ENCODE assay signal across 24 cellular contexts in genomic region chr1:178530520-178530919, GRCh38. TPM values are rescaled to one million over a fixed set of nuclear protein-coding genes. Genes with fewer than 3 reads are reported as not detected.
DNase-seq lines count a peak whose midpoint lies in the region; ATAC-seq and TF ChIP-seq lines count a peak whose summit lies in the region.
"Had no signal": no experiment of that assay in that cellular context is flagged by ENCODE, and none has a peak within 500 bp of the region (broad histone marks: within the 10 kb centered on the region; RNA-seq: fewer than 3 reads in every experiment).

No MANE protein-coding gene starts in this region.

- H3K9me3 Mint-ChIP-seq in effector memory CD8-positive, alpha-beta T cell = no peaks in the 10 kb centered on the region
- H3K9me3 Mint-ChIP-seq in activated CD8-positive, alpha-beta memory T cell treated with anti-CD3 and anti-CD28 coated beads, Interleukin-2, amount 10 ng/mL, durations not matched to agents 7 days and 5 days (ENCODE audit: low read depth) = no peaks in the 10 kb centered on the region
- H3K9me3 Mint-ChIP-seq: H9, nephron had no signal

- no peak overlapping the region for H3K4me3 Mint-ChIP-seq in effector memory CD8-positive, alpha-beta T cell
- no peak overlapping the region for H3K4me3 Mint-ChIP-seq in activated CD8-positive, alpha-beta memory T cell treated with anti-CD3 and anti-CD28 coated beads, Interleukin-2, amount 10 ng/mL, durations not matched to agents 7 days and 5 days
- H3K4me3 Mint-ChIP-seq: H9, nephron had no signal

- H3K27ac ChIP-seq in PC-9 = peak overlapping the region; percentile 56
- no peak overlapping the region for H3K27ac ChIP-seq in foreskin keratinocyte
- H3K27ac ChIP-seq: BLaER1 treated with 17β-estradiol and CSF1 and Interleukin-3, amounts not matched to agents 10 nM and 100 nM; esophagus muscularis mucosa; upper lobe of right lung had no signal

- peaks cover 28% of the 10 kb centered on the region for H3F3A ChIP-seq in PC-9 (ENCODE audit: insufficient read depth, low read depth)

- intact Hi-C loops in PC-9 (cut with micrococcal nuclease; ENCODE audit: unreplicated experiment) = loop anchor here (1.0 to 10.0 kb wide), 8 partner anchors 406 to 1284 kb away; partner anchors contain the start of gene TDRD5

- peak; percentile 11 for ATAC-seq in foreskin keratinocyte
- ATAC-seq in effector memory CD8-positive, alpha-beta T cell (replicated peaks) = no peak
- ATAC-seq in activated CD8-positive, alpha-beta memory T cell treated with anti-CD3 and anti-CD28 coated beads, Interleukin-2, amount 10 ng/mL, durations not matched to agents 7 days and 5 days = no peak

- no peaks in the 10 kb centered on the region for H3K9me3 ChIP-seq in PC-9 (ENCODE audit: insufficient read depth, low read depth)
- H3K9me3 ChIP-seq: BLaER1 treated with 17β-estradiol and CSF1 and Interleukin-3, amounts not matched to agents 10 nM and 100 nM; esophagus muscularis mucosa; upper lobe of right lung had no signal

- peaks cover 0 to 17% of the 10 kb centered on the region in 2 donors for H3K27me3 Mint-ChIP-seq in effector memory CD8-positive, alpha-beta T cell
- no peaks in the 10 kb centered on the region for H3K27me3 Mint-ChIP-seq in activated CD8-positive, alpha-beta memory T cell treated with anti-CD3 and anti-CD28 coated beads, Interleukin-2, amount 10 ng/mL, durations not matched to agents 7 days and 5 days

- TF ChIP-seq CTCF in PC-9 (conservative IDR thresholded peaks at IDR 0.05) (no peak), foreskin keratinocyte (conservative IDR thresholded peaks at IDR 0.05) (no peak)

- H3K4me1 ChIP-seq in PC-9 (replicated peaks; ENCODE audit: insufficient read depth) (peaks cover 39% of the 10 kb centered on the region), foreskin keratinocyte (peaks cover 18% of the 10 kb centered on the region)
- H3K4me1 ChIP-seq: BLaER1 treated with 17β-estradiol and CSF1 and Interleukin-3, amounts not matched to agents 10 nM and 100 nM; upper lobe of right lung had no signal

- H3K9me2 ChIP-seq in PC-9 (ENCODE audit: insufficient read depth) = no peaks in the 10 kb centered on the region

- DNase-seq in EL (peak; percentile 36), PC-9 (peak; percentile 45 to 61), foreskin keratinocyte (no peak), renal cortical epithelial cell (ENCODE audit: low read depth) (peak; percentile 8), ureter (ENCODE audit: low spot score) (no peak)
- no peak for DNase-seq in effector memory CD8-positive, alpha-beta T cell
- no peak for DNase-seq in activated CD8-positive, alpha-beta memory T cell treated with anti-CD3 and anti-CD28 coated beads, Interleukin-2, amount 10 ng/mL, durations not matched to agents 7 days and 5 days
- DNase-seq: activated CD4-positive, alpha-beta T cell treated with anti-CD3 and anti-CD28 coated beads, Interleukin-2, amount 50 U/mL, for 48 hours; DND-41; effector CD8-positive, alpha-beta T cell; H9; NCI-H1436; NCI-H82; posterior cingulate gyrus; SHP77; stimulated activated CD4-positive, alpha-beta T cell treated with anti-CD3 and anti-CD28 coated beads, Interleukin-2, amount 100 ng/mL, for 24 hours; upper lobe of right lung had no signal

- H3K4me1 Mint-ChIP-seq in effector memory CD8-positive, alpha-beta T cell (ENCODE audit: low read depth in 2 of 2) = peaks cover 3 to 4% of the 10 kb centered on the region in 2 donors
- peaks cover 2% of the 10 kb centered on the region for H3K4me1 Mint-ChIP-seq in activated CD8-positive, alpha-beta memory T cell treated with anti-CD3 and anti-CD28 coated beads, Interleukin-2, amount 10 ng/mL, durations not matched to agents 7 days and 5 days

- H3K79me2 ChIP-seq in PC-9 (ENCODE audit: low read depth) = no peaks in the 10 kb centered on the region

- H4K20me1 ChIP-seq in PC-9 (ENCODE audit: insufficient read depth) = no peaks in the 10 kb centered on the region
- H4K20me1 ChIP-seq: BLaER1 treated with 17β-estradiol and CSF1 and Interleukin-3, amounts not matched to agents 10 nM and 100 nM had no signal

- no peak overlapping the region for H2AFZ ChIP-seq in PC-9

- peaks cover 2% of the 10 kb centered on the region for H3K36me3 Mint-ChIP-seq in effector memory CD8-positive, alpha-beta T cell (ENCODE audit: insufficient read depth)
- H3K36me3 Mint-ChIP-seq in activated CD8-positive, alpha-beta memory T cell treated with anti-CD3 and anti-CD28 coated beads, Interleukin-2, amount 10 ng/mL, durations not matched to agents 7 days and 5 days = no peaks in the 10 kb centered on the region

- H3K27ac Mint-ChIP-seq in effector memory CD8-positive, alpha-beta T cell = no peak overlapping the region
- no peak overlapping the region for H3K27ac Mint-ChIP-seq in activated CD8-positive, alpha-beta memory T cell treated with anti-CD3 and anti-CD28 coated beads, Interleukin-2, amount 10 ng/mL, durations not matched to agents 7 days and 5 days
- H3K27ac Mint-ChIP-seq: H9 had no signal

- POLR2A ChIA-PET in PC-9 (lab: Charles Lee; ENCODE audit: unreplicated experiment) = no interaction called here

- no peak overlapping the region for H3K4me3 ChIP-seq in PC-9
- H3K4me3 ChIP-seq: BLaER1 treated with 17β-estradiol and CSF1 and Interleukin-3, amounts not matched to agents 10 nM and 100 nM; esophagus muscularis mucosa; upper lobe of right lung had no signal

- H3K27me3 ChIP-seq in PC-9 (ENCODE audit: insufficient read depth, low read depth) = no peaks in the 10 kb centered on the region
- no peaks in the 10 kb centered on the region for H3K27me3 ChIP-seq in foreskin keratinocyte
- H3K27me3 ChIP-seq: BLaER1 treated with 17β-estradiol and CSF1 and Interleukin-3, amounts not matched to agents 10 nM and 100 nM; esophagus muscularis mucosa; upper lobe of right lung had no signal

- no TSS peak for BruUV-seq in PC-9 (replicated peaks; lab: Mats Ljungman, UMichigan)

- CTCF ChIA-PET in PC-9 (lab: Charles Lee) = interaction anchor here (1.1 to 1.9 kb wide), 2 partner anchors 230 to 473 kb away, joined by 3 to 5 read pairs; no protein-coding TSS in a partner anchor
- CTCF ChIA-PET in activated CD8-positive, alpha-beta memory T cell treated with anti-CD3 and anti-CD28 coated beads, Interleukin-2, amount 10 ng/mL, durations not matched to agents 7 days and 5 days (lab: Charles Lee) = interaction anchor here (1.3 kb wide), 1 partner anchor 472 kb away, joined by 4 read pairs; no protein-coding TSS in a partner anchor

- H3K36me3 ChIP-seq in PC-9 (ENCODE audit: low read depth) = no peaks in the 10 kb centered on the region
- H3K36me3 ChIP-seq: BLaER1 treated with 17β-estradiol and CSF1 and Interleukin-3, amounts not matched to agents 10 nM and 100 nM; esophagus muscularis mucosa; upper lobe of right lung had no signal

- peak overlapping the region; percentile 60 for H3K4me2 ChIP-seq in PC-9
- H3K4me2 ChIP-seq: BLaER1 treated with 17β-estradiol and CSF1 and Interleukin-3, amounts not matched to agents 10 nM and 100 nM had no signal

RNA-seq across cellular contexts. Expression of gene TEX35, which starts 17.6 kb away (rescaled TPM):
- total RNA-seq in PC-9 (2021) (not detected in 2 replicates), foreskin keratinocyte (not detected in 2 replicates), renal cortical epithelial cell (not detected in 2 replicates), ureter (not detected)
- not detected in 2 replicates for polyA plus RNA-seq in foreskin keratinocyte
- total RNA-seq in activated CD8-positive, alpha-beta memory T cell treated with anti-CD3 and anti-CD28 coated beads, Interleukin-2, amount 10 ng/mL, durations not matched to agents 7 days and 5 days = not detected
- total RNA-seq: esophagus muscularis mucosa, H9, OCI-LY7, subcutaneous adipose tissue, upper lobe of right lung had no signal

RNA-seq across cellular contexts. Expression of gene CLEC20A, which starts 33.8 kb away (rescaled TPM):
- total RNA-seq in PC-9 (2021) = not detected in 2 replicates
- not detected in 2 replicates for total RNA-seq in foreskin keratinocyte
- polyA plus RNA-seq in foreskin keratinocyte = not detected in 2 replicates
- total RNA-seq in renal cortical epithelial cell = not detected in 2 replicates
- not detected for total RNA-seq in activated CD8-positive, alpha-beta memory T cell treated with anti-CD3 and anti-CD28 coated beads, Interleukin-2, amount 10 ng/mL, durations not matched to agents 7 days and 5 days
- total RNA-seq in ureter = not detected
- total RNA-seq: esophagus muscularis mucosa, H9, lower leg skin, OCI-LY7, subcutaneous adipose tissue, upper lobe of right lung had no signal
- polyA plus RNA-seq: adipose tissue had no signal

Comparison
In these comparisons a context has a peak if more than half of its experiments do, and no peak if none do; other contexts are left out.
1. DNase-seq: peak in EL (single experiment), PC-9 (2 of 2) and renal cortical epithelial cell (single experiment); none in foreskin keratinocyte (0 of 2), effector memory CD8-positive, alpha-beta T cell (0 of 3), activated CD8-positive, alpha-beta memory T cell treated with anti-CD3 and anti-CD28 coated beads, Interleukin-2, amount 10 ng/mL, durations not matched to agents 7 days and 5 days (single experiment) and ureter (single experiment).